8 cellular contexts compared by ENCODE assay signal in the genomic region with DNA sequence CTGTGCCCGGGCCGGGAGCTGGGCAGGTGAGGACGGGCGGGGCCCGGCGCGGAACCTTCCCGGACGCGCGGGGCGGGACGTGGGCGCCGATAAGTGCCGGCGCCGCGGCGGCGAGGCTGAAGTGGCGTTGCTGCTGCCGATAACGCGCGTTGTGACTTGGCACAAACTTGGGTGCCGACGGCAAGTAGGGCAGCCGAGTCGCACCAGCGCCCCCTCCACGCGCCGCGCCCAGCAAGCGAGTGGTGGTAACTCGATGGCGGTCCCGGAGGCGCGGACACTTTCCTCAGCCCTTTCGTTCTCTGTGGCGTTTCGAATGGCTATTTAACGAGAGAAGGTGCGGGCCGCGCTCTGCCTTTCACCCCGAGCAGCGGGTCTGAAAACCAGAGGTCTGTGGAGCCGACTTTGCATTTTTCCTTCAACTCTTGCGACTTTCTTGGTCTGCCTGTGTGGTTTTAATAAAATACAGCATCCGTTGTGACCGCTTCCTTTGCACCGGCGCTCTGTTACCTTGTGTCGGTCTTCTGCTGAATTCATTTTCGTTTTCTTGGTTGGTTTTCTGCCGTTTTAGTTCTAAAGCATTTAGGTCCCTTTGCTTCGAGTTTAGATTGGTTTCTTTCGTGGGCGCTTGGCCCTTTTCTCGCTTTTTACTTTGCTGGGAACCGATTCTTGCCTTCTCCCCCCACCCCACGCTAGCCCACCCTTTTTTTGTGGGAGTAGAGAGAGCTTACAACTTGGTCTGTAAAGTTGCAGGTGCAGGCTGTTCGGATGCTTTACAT. TPM values are rescaled to one million over a fixed set of nuclear protein-coding genes. Genes with fewer than 3 reads are reported as not detected.
DNase-seq lines count a peak whose midpoint lies in the region; ATAC-seq and TF ChIP-seq lines count a peak whose summit lies in the region.

No MANE protein-coding gene starts in this region.

- WGBS in endodermal cell (ENCODE audit: insufficient coverage in 1 of 2, insufficient read length in 1 of 2), 2 experiments = 0 to 1% methylated on average over 40 to 65 of the region's 66 CpGs

- H3K9me3 ChIP-seq in endodermal cell (ENCODE audit: control insufficient read depth, low read length) = peaks cover 9% of the 10 kb centered on the region

- no peaks in the 10 kb centered on the region for H3K36me3 ChIP-seq in endodermal cell (ENCODE audit: control insufficient read depth, insufficient read depth, low read length)

- H3K27ac Mint-ChIP-seq in activated CD8-positive, alpha-beta T cell treated with anti-CD3 and anti-CD28 coated beads, Interleukin-2, amount 10 ng/mL, durations not matched to agents 7 days and 5 days = peak overlapping the region; percentile 99
- H3K27ac Mint-ChIP-seq in endodermal cell = peak overlapping the region; percentile 86

- peak overlapping the region; percentile 75 for H3K9ac ChIP-seq in endodermal cell (ENCODE audit: extremely low read depth, low read length, poor library complexity, severe bottlenecking)

- no peak overlapping the region for H3K27ac ChIP-seq in endodermal cell (ENCODE audit: low read depth, low read length)

- peaks cover 17% of the 10 kb centered on the region for H3K27me3 ChIP-seq in endodermal cell (ENCODE audit: control insufficient read depth, insufficient read depth, low read length, poor library complexity, severe bottlenecking)

- ATAC-seq in HG02981 (IDR thresholded peaks at IDR 0.05; ENCODE audit: unreplicated experiment) = peak; percentile 19
- peak; percentile 35 for ATAC-seq in activated CD8-positive, alpha-beta T cell treated with anti-CD3 and anti-CD28 coated beads, Interleukin-2, amount 10 ng/mL, durations not matched to agents 7 days and 5 days

- POLR2A ChIA-PET in activated CD8-positive, alpha-beta T cell treated with anti-CD3 and anti-CD28 coated beads, Interleukin-2, amount 10 ng/mL, durations not matched to agents 7 days and 5 days (lab: Charles Lee) = interaction anchor here (0.5 to 8.1 kb wide), 30 partner anchors 9 to 671 kb away, joined by 3 to 142 read pairs (median 6); a partner anchor contains a TSS

- H3K27me3 Mint-ChIP-seq in activated CD8-positive, alpha-beta T cell treated with anti-CD3 and anti-CD28 coated beads, Interleukin-2, amount 10 ng/mL, durations not matched to agents 7 days and 5 days (ENCODE audit: low read depth) = peaks cover 18% of the 10 kb centered on the region
- peaks cover 11% of the 10 kb centered on the region for H3K27me3 Mint-ChIP-seq in endodermal cell (ENCODE audit: insufficient read depth)

- TF ChIP-seq CTCF in endodermal cell (conservative IDR thresholded peaks at IDR 0.05) = peak; percentile 33

- CTCF ChIA-PET in activated CD8-positive, alpha-beta T cell treated with anti-CD3 and anti-CD28 coated beads, Interleukin-2, amount 10 ng/mL, durations not matched to agents 7 days and 5 days (lab: Charles Lee) = interaction anchor here (0.6 to 9.4 kb wide), 59 partner anchors 8 to 651 kb away, joined by 3 to 508 read pairs (median 10); a partner anchor contains a TSS

- H3K4me3 ChIP-seq in endodermal cell (ENCODE audit: low read length) = peak overlapping the region; percentile 89

- H3K4me3 Mint-ChIP-seq in activated CD8-positive, alpha-beta T cell treated with anti-CD3 and anti-CD28 coated beads, Interleukin-2, amount 10 ng/mL, durations not matched to agents 7 days and 5 days = peak overlapping the region; percentile 97
- peak overlapping the region; percentile 86 for H3K4me3 Mint-ChIP-seq in endodermal cell

- H3K4me1 ChIP-seq in endodermal cell (ENCODE audit: control insufficient read depth, insufficient read depth, low read length) = peaks cover 3% of the 10 kb centered on the region

- no peaks in the 10 kb centered on the region for H3K9me3 Mint-ChIP-seq in activated CD8-positive, alpha-beta T cell treated with anti-CD3 and anti-CD28 coated beads, Interleukin-2, amount 10 ng/mL, durations not matched to agents 7 days and 5 days (ENCODE audit: insufficient read depth)
- peaks cover 3% of the 10 kb centered on the region for H3K9me3 Mint-ChIP-seq in endodermal cell

- H3K36me3 Mint-ChIP-seq in activated CD8-positive, alpha-beta T cell treated with anti-CD3 and anti-CD28 coated beads, Interleukin-2, amount 10 ng/mL, durations not matched to agents 7 days and 5 days (ENCODE audit: low read depth) = peaks cover 34% of the 10 kb centered on the region
- H3K36me3 Mint-ChIP-seq in endodermal cell (ENCODE audit: low read depth) = no peaks in the 10 kb centered on the region

- DNase-seq in SIG-M5 treated with dmso at 0.1 percent for 504 hours (lab: John Stamatoyannopoulos, UW; ENCODE audit: unreplicated experiment) = peak; percentile 67
- no peak for DNase-seq in SIG-M5 (lab: John Stamatoyannopoulos, UW)
- peak; percentile 65 for DNase-seq in NCI-H460 (ENCODE audit: extremely low read depth, low read depth)
- DNase-seq in activated CD8-positive, alpha-beta T cell treated with anti-CD3 and anti-CD28 coated beads, Interleukin-2, amount 10 ng/mL, durations not matched to agents 7 days and 5 days = peak; percentile 82
- DNase-seq in endodermal cell = peak; percentile 81
- DNase-seq in midbrain (lab: John Stamatoyannopoulos, UW) = peak; percentile 66
- peak; percentile 50 to 51 for DNase-seq in stimulated activated CD8-positive, alpha-beta memory T cell treated with anti-CD3 and anti-CD28 coated beads, Interleukin-2, amount 100 ng/mL, for 1 hour (ENCODE audit: low read depth in 2 of 2)

- H3K4me1 Mint-ChIP-seq in activated CD8-positive, alpha-beta T cell treated with anti-CD3 and anti-CD28 coated beads, Interleukin-2, amount 10 ng/mL, durations not matched to agents 7 days and 5 days (ENCODE audit: low read depth) = peaks cover 30% of the 10 kb centered on the region
- H3K4me1 Mint-ChIP-seq in endodermal cell = peaks cover 35% of the 10 kb centered on the region

RNA-seq across cellular contexts. Expression of a gene that starts 0.7 kb away (rescaled TPM):
- 57.8 and 61.6 TPM in 2 replicates for total RNA-seq in NCI-H460 (2014; rRNA removed; shearing (Covaris generic))
- 100 and 106 TPM in 2 replicates for polyA plus RNA-seq in NCI-H460 (2014; cell fraction: nucleus; rRNA removed)
- total RNA-seq in activated CD8-positive, alpha-beta T cell treated with anti-CD3 and anti-CD28 coated beads, Interleukin-2, amount 10 ng/mL, durations not matched to agents 7 days and 5 days = 10 to 100 TPM; 67.9 to 69.0 TPM
- 10 to 100 TPM; 15.6 to 18.4 TPM for total RNA-seq in endodermal cell
- 10.0 TPM for polyA plus RNA-seq in endodermal cell (2013, experiment 1 of 2)
- polyA plus RNA-seq in endodermal cell (2013, experiment 2 of 2) = 9.3 TPM
